ENCODE assay signal across 8 cellular contexts in genomic region chr7:93148135-93148534, GRCh38. TPM values are rescaled to one million over a fixed set of nuclear protein-coding genes. Genes with fewer than 3 reads are reported as not detected.
DNase-seq lines count a peak whose midpoint lies in the region; ATAC-seq and TF ChIP-seq lines count a peak whose summit lies in the region.

SAMD9L (minus strand) TSS chr7:93148385; CDS start chr7:93135971, 12,414 bp downstream.

- H3K27ac Mint-ChIP-seq in endothelial cell (ENCODE audit: unreplicated experiment) = no peak within 1 kb of the TSS
- no peak within 1 kb of the TSS for H3K27ac Mint-ChIP-seq in H9

- H3K36me3 ChIP-seq in mammary epithelial cell (ENCODE audit: insufficient read depth, low read length) = no peaks in the 10 kb centered on the region
- H3K36me3 ChIP-seq in mucosa of rectum (ENCODE audit: control insufficient read depth in 2 of 2, insufficient read depth in 2 of 2, low read length in 2 of 2) = peaks cover 7 to 18% of the 10 kb centered on the region in 2 donors

- H3T11ph ChIP-seq in H9 (ENCODE audit: low read length) = no peak within 1 kb of the TSS

- H3K27me3 ChIP-seq in mammary epithelial cell (ENCODE audit: insufficient read depth, low read length) (no peaks in the 10 kb centered on the region), mucosa of rectum (ENCODE audit: control insufficient read depth in 2 of 2, insufficient read depth in 2 of 2, low read length in 2 of 2) (no peaks in the 10 kb centered on the region), H9 (ENCODE audit: insufficient read depth, low read length) (no peaks in the 10 kb centered on the region)

- H3K36me3 Mint-ChIP-seq in endothelial cell (ENCODE audit: low read depth, unreplicated experiment) = no peaks in the 10 kb centered on the region
- no peaks in the 10 kb centered on the region for H3K36me3 Mint-ChIP-seq in H9 (ENCODE audit: insufficient read depth in 1 of 3, low read depth in 3 of 3)

- H3K14ac ChIP-seq in H9 (ENCODE audit: insufficient read depth, low read length) = no peak within 1 kb of the TSS

- no peak within 1 kb of the TSS for H3K4ac ChIP-seq in H9 (ENCODE audit: low read depth, low read length)

- H2BK15ac ChIP-seq in H9 (ENCODE audit: low read depth, low read length) = no peak within 1 kb of the TSS

- in situ Hi-C loops in mammary epithelial cell (cut with MboI; ENCODE audit: low sequenced_read_pairs in 2 of 2) = no loop called here

- no peak within 1 kb of the TSS for H4K91ac ChIP-seq in H9 (ENCODE audit: insufficient read length, low read depth, low read length)

- ATAC-seq in GM21737 (IDR thresholded peaks at IDR 0.05; ENCODE audit: unreplicated experiment) = peak; percentile 60

- no peaks in the 10 kb centered on the region for H3K9me3 ChIP-seq in mammary epithelial cell (replicated peaks; ENCODE audit: insufficient read depth, low read length)
- no peaks in the 10 kb centered on the region for H3K9me3 ChIP-seq in mucosa of rectum (ENCODE audit: control insufficient read depth in 2 of 2, low read length in 2 of 2)
- H3K9me3 ChIP-seq in H9 (ENCODE audit: control insufficient read depth, low read depth, low read length) = no peaks in the 10 kb centered on the region

- H3K79me1 ChIP-seq in H9 (ENCODE audit: insufficient read depth, low read depth, low read length, poor library complexity, severe bottlenecking) = no peaks in the 10 kb centered on the region

- no peak within 1 kb of the TSS for H3K56ac ChIP-seq in H9 (ENCODE audit: insufficient read length, low read depth, low read length)

- no peaks in the 10 kb centered on the region for H3K23me2 ChIP-seq in H9 (ENCODE audit: insufficient read length, low read depth, low read length, poor library complexity, severe bottlenecking)

- no peak within 1 kb of the TSS for H4K5ac ChIP-seq in H9 (ENCODE audit: insufficient read length, low read depth, low read length)

- TF ChIP-seq CTCF in GM10266 (IDR thresholded peaks at IDR 0.05; ENCODE audit: control insufficient read depth, insufficient read depth, low read depth, missing control alignments) = no peak
- TF ChIP-seq CTCF in mammary epithelial cell (conservative IDR thresholded peaks at IDR 0.05 in 1 of 2, IDR thresholded peaks at IDR 0.05 in 1 of 2; ENCODE audit: extremely low read depth in 1 of 2, insufficient read depth in 1 of 2, low read depth in 1 of 2, low read length in 2 of 2) = no peak
- TF ChIP-seq CTCF in endothelial cell (IDR thresholded peaks at IDR 0.05; ENCODE audit: unreplicated experiment) = no peak
- no peak for TF ChIP-seq CTCF in H9 (conservative IDR thresholded peaks at IDR 0.05)

- H2BK120ac ChIP-seq in H9 (ENCODE audit: low read depth, low read length, poor library complexity, severe bottlenecking) = no peak within 1 kb of the TSS

- dilution Hi-C loops in mammary epithelial cell (cut with HindIII; ENCODE audit: low sequenced_read_pairs) = no loop called here

- 15% methylated on average over 2 of the region's 2 CpGs for WGBS in mammary epithelial cell (ENCODE audit: low coverage, missing lambda C conversion rate)
- no CpG with 5 or more reads among the region's 2 CpGs for WGBS in H9 (ENCODE audit: extremely low coverage, insufficient read length, low lambda C conversion rate)

- DNase-seq in GM10266 (ENCODE audit: extremely low spot score) (peak; percentile 30), NAMALWA (ENCODE audit: low spot score) (peak; percentile 69), mammary epithelial cell (no peak), endothelial cell (ENCODE audit: low spot score) (no peak), COLO668 (lab: John Stamatoyannopoulos, UW; ENCODE audit: unreplicated experiment) (no peak), H9 (no peak)

- peak within 1 kb of the TSS; percentile 55 for H3K9ac ChIP-seq in mammary epithelial cell (ENCODE audit: insufficient read depth, low read length)
- peak within 1 kb of the TSS; percentile 53 to 74 for H3K9ac ChIP-seq in mucosa of rectum (ENCODE audit: low read depth in 1 of 2, low read length in 2 of 2)
- no peak within 1 kb of the TSS for H3K9ac ChIP-seq in H9 (ENCODE audit: extremely low read depth, insufficient read length, low read length)

- H3K18ac ChIP-seq in H9 (ENCODE audit: insufficient read length, low read depth, low read length) = no peak within 1 kb of the TSS

- H3K9me3 Mint-ChIP-seq in endothelial cell (ENCODE audit: unreplicated experiment) (no peaks in the 10 kb centered on the region), H9 (no peaks in the 10 kb centered on the region)

- no peak within 1 kb of the TSS for H2AK5ac ChIP-seq in H9 (ENCODE audit: insufficient read length, low read length)

- peak within 1 kb of the TSS; percentile 35 to 63 (median 55) for H3K4me3 ChIP-seq in mammary epithelial cell (replicated peaks in 1 of 3; ENCODE audit: insufficient read depth in 1 of 3, low read depth in 2 of 3, low read length in 3 of 3)
- peak within 1 kb of the TSS; percentile 71 to 89 for H3K4me3 ChIP-seq in mucosa of rectum (ENCODE audit: low read length in 2 of 2)

- H2BK5ac ChIP-seq in H9 (ENCODE audit: insufficient read length, low read length) = no peak within 1 kb of the TSS

- intact Hi-C loops in mammary epithelial cell (cut with micrococcal nuclease) = no loop called here

- H2AFZ ChIP-seq in mammary epithelial cell (ENCODE audit: low read depth, low read length) (peak within 1 kb of the TSS; percentile 72), H9 (ENCODE audit: low read length) (no peak within 1 kb of the TSS)

- no peak within 1 kb of the TSS for H3K23ac ChIP-seq in H9 (ENCODE audit: insufficient read length, low read depth, low read length)

- H4K20me1 ChIP-seq in mammary epithelial cell (ENCODE audit: insufficient read depth, low read length) = no peaks in the 10 kb centered on the region
- H4K20me1 ChIP-seq in H9 (ENCODE audit: control insufficient read depth, insufficient read depth, insufficient read length) = peaks cover 3% of the 10 kb centered on the region

- H2BK20ac ChIP-seq in H9 (ENCODE audit: low read depth, low read length, poor library complexity, severe bottlenecking) = no peak within 1 kb of the TSS

- no peaks in the 10 kb centered on the region for H3K27me3 Mint-ChIP-seq in endothelial cell (ENCODE audit: unreplicated experiment)
- no peaks in the 10 kb centered on the region; the same call in none of the 2 replicates for H3K27me3 Mint-ChIP-seq in H9 (ENCODE audit: low read depth)

- BruUV-seq in mammary epithelial cell (replicated peaks; lab: Mats Ljungman, UMichigan) = no TSS peak

- H3K4me3 Mint-ChIP-seq in endothelial cell (ENCODE audit: unreplicated experiment) = no peak within 1 kb of the TSS
- H3K4me3 Mint-ChIP-seq in H9 = no peak within 1 kb of the TSS

- H3K4me1 ChIP-seq in mammary epithelial cell (ENCODE audit: insufficient read depth, low read length) (peaks cover 5% of the 10 kb centered on the region), mucosa of rectum (ENCODE audit: control insufficient read depth in 2 of 2, insufficient read depth in 2 of 2, low read length in 2 of 2) (peaks cover 6 to 12% of the 10 kb centered on the region in 2 donors), H9 (ENCODE audit: insufficient read depth, low read length) (no peaks in the 10 kb centered on the region; the same call in 1 of the 2 replicates)

- H3K27ac ChIP-seq in mammary epithelial cell (ENCODE audit: insufficient read depth, low read depth, low read length) (peak within 1 kb of the TSS; percentile 8), mucosa of rectum (ENCODE audit: low read depth in 2 of 2, low read length in 2 of 2) (peak within 1 kb of the TSS; percentile 63 to 64), H9 (ENCODE audit: insufficient read length, low read depth, low read length) (no peak within 1 kb of the TSS)

- no peak within 1 kb of the TSS for H4K8ac ChIP-seq in H9 (replicated peaks; ENCODE audit: insufficient read length, low read depth, low read length)

- H3K4me2 ChIP-seq in mammary epithelial cell (ENCODE audit: insufficient read depth, low read depth, low read length) = peak within 1 kb of the TSS; percentile 94
- H3K4me2 ChIP-seq in H9 (ENCODE audit: insufficient read depth, insufficient read length, low read length) = no peak within 1 kb of the TSS

- H3K4me1 Mint-ChIP-seq in endothelial cell (ENCODE audit: unreplicated experiment) (peaks cover 9% of the 10 kb centered on the region), H9 (peaks cover 3 to 19% of the 10 kb centered on the region in 2 experiments; a peak in 3 of 4 replicates)

- H2BK12ac ChIP-seq in H9 (ENCODE audit: insufficient read length, low read depth, low read length) = no peak within 1 kb of the TSS

- H3K79me2 ChIP-seq in mammary epithelial cell (ENCODE audit: insufficient read depth, low read length) (no peaks in the 10 kb centered on the region), H9 (ENCODE audit: insufficient read depth, low read length) (no peaks in the 10 kb centered on the region)

- CTCF ChIA-PET in mammary epithelial cell (lab: Charles Lee; ENCODE audit: low non-redundant PET) = no interaction called here

RNA-seq across cellular contexts. Expression of gene SAMD9L, which starts in this region (rescaled TPM):
- total RNA-seq in mammary epithelial cell (1 to 10 TPM; 4.2 to 6.7 TPM), endothelial cell (ENCODE audit: unreplicated experiment) (0.10 TPM), H9 (2021) (not detected in 2 replicates)
- 0.56 TPM for polyA plus RNA-seq in mammary epithelial cell
- polyA minus RNA-seq in mammary epithelial cell = 1.4 TPM

Comparison
In these comparisons a context has a peak if more than half of its experiments do, and no peak if none do; other contexts are left out.
1. DNase-seq: peak in GM10266 (single experiment) and NAMALWA (single experiment); none in mammary epithelial cell (single experiment), endothelial cell (single experiment), COLO668 (single experiment) and H9 (single experiment).